In genomic region chr4:106563637-106564036, GRCh38 we compare ENCODE assay signal across 6 cellular contexts.
DNase-seq lines count a peak whose midpoint lies in the region; ATAC-seq, FAIRE-seq and TF ChIP-seq lines count a peak whose summit lies in the region.
"Not testable (repeated sequence)": the region's sequence is repeated elsewhere in the genome, so short reads cannot be mapped to it uniquely, and the experiment has no call there.

No MANE protein-coding gene starts in this region.

- peak; percentile 79 for FAIRE-seq in bronchial epithelial cell (lab: Jason Lieb, UNC)
- not testable (repeated sequence) for FAIRE-seq in kidney (lab: Jason Lieb, UNC)

- H3K9ac ChIP-seq in kidney (ENCODE audit: low read length in 2 of 2), result not testable (repeated sequence)

- ATAC-seq in Right ventricle myocardium inferior, lower lobe of right lung: not testable (repeated sequence)

- H3K4me3 ChIP-seq in bronchial epithelial cell (ENCODE audit: low read depth, low read length); kidney (ENCODE audit: low read length in 2 of 2); lower lobe of right lung: not testable (repeated sequence)

- not testable (repeated sequence) for H3K4me1 ChIP-seq in kidney (ENCODE audit: control insufficient read depth in 1 of 2, insufficient read depth in 1 of 2, low read depth in 1 of 2, low read length in 2 of 2); lower lobe of right lung

- H3K27ac ChIP-seq in kidney (ENCODE audit: low read depth in 2 of 2, low read length in 2 of 2); lower lobe of right lung: not testable (repeated sequence)

- not testable (repeated sequence) for H3K36me3 ChIP-seq in bronchial epithelial cell (ENCODE audit: control insufficient read depth, insufficient read depth, low read length); kidney (ENCODE audit: control insufficient read depth in 1 of 2, insufficient read depth in 2 of 2, low read length in 2 of 2); lower lobe of right lung

- DNase-seq in activated gamma-delta T cell (lab: John Stamatoyannopoulos, UW) (peak; percentile 1), Right ventricle myocardium inferior (ENCODE audit: missing footprints) (peak; percentile 54), kidney (peak; percentile 29), lower lobe of right lung (peak; percentile 39), posterior vena cava (ENCODE audit: low spot score) (peak; percentile 60)
- not testable (repeated sequence) for DNase-seq in bronchial epithelial cell (ENCODE audit: low read depth)

- intact Hi-C loops in Right ventricle myocardium inferior (cut with DNase I); kidney (cut with DNase I); lower lobe of right lung (cut with DNase I); posterior vena cava (cut with DNase I): not testable (repeated sequence)

- H3K9me3 ChIP-seq in kidney (ENCODE audit: control insufficient read depth in 1 of 2, low read length in 2 of 2); lower lobe of right lung: not testable (repeated sequence)

- not testable (repeated sequence) for TF ChIP-seq CTCF in bronchial epithelial cell (IDR thresholded peaks at IDR 0.05; ENCODE audit: insufficient read depth, low read length, severe bottlenecking); kidney (IDR thresholded peaks at IDR 0.05; ENCODE audit: borderline replicate concordance, extremely low read depth, insufficient read depth); lower lobe of right lung (IDR thresholded peaks at IDR 0.05)

- H3K27me3 ChIP-seq in bronchial epithelial cell (ENCODE audit: control insufficient read depth, insufficient read depth, low read length); lower lobe of right lung (ENCODE audit: low read depth): not testable (repeated sequence)
